Comparison of ENCODE assay signal across 1 cellular context in genomic region chr12:52080403-52081201, GRCh38.
TF ChIP-seq lines count a peak whose summit lies in the region.

No MANE protein-coding gene starts in this region.

TF ChIP-seq in GM23338, 12 proteins besides CTCF, POLR2A, EP300 and RAD21 (continued from another document):
- no peak for TF ChIP-seq CREB1 (CRISPR knock-in tag; IDR thresholded peaks at IDR 0.05; ENCODE audit: low read depth)
- TF ChIP-seq ZNF462 (CRISPR knock-in tag; IDR thresholded peaks at IDR 0.05) = no peak
- TF ChIP-seq REST (IDR thresholded peaks at IDR 0.05; ENCODE audit: unreplicated experiment) = no peak
- TF ChIP-seq ZNF114 (CRISPR knock-in tag; IDR thresholded peaks at IDR 0.05) = no peak
- TF ChIP-seq POLR2AphosphoS5 (IDR thresholded peaks at IDR 0.05; ENCODE audit: low read depth) = no peak
- TF ChIP-seq JUNB (IDR thresholded peaks at IDR 0.05; ENCODE audit: unreplicated experiment) = no peak
- no peak for TF ChIP-seq STAT1 (IDR thresholded peaks at IDR 0.05; ENCODE audit: unreplicated experiment)
- no peak for TF ChIP-seq ZNF331 (CRISPR knock-in tag; IDR thresholded peaks at IDR 0.05; ENCODE audit: low read depth)
TF ChIP-seq in GM23338: peak in this region for 0.
